Comparison of ENCODE assay signal across 21 cellular contexts in the genomic region with DNA sequence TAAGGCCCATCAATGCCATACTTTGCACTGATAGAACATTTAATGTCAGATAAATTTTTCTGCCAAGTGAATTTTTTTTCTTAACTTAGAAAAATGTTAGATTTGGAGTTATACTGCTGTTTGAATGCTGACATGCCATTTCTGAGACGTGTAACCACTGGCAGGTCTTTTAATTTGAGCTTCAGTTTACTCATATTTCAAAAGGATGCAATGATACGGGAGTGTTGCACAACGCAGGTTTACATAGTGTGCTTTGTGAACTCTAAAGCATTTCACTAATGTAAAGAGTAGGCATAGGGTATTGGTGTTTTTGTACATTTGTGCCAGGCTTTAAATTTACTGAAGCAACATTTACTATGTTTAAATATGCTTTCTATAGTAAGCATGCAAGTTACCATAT. TPM values are rescaled to one million over a fixed set of nuclear protein-coding genes. Genes with fewer than 3 reads are reported as not detected.
DNase-seq lines count a peak whose midpoint lies in the region; ATAC-seq and TF ChIP-seq lines count a peak whose summit lies in the region.
"Had no signal": no experiment of that assay in that cellular context is flagged by ENCODE, and none has a peak within 500 bp of the region (broad histone marks: within the 10 kb centered on the region; RNA-seq: fewer than 3 reads in every experiment).

No MANE protein-coding gene starts in this region.

- H3K9me3 ChIP-seq in DOHH2 (ENCODE audit: control insufficient read depth, insufficient read depth, low read length): no peaks in the 10 kb centered on the region
- peaks cover 1% of the 10 kb centered on the region; the same call in 1 of the 2 replicates for H3K9me3 ChIP-seq in Loucy (ENCODE audit: insufficient read depth, low read depth, low read length)
- H3K9me3 ChIP-seq in mammary epithelial cell (replicated peaks; ENCODE audit: insufficient read depth, low read length): no peaks in the 10 kb centered on the region
- no peaks in the 10 kb centered on the region for H3K9me3 ChIP-seq in parathyroid adenoma (ENCODE audit: control insufficient read depth, low read length)
- H3K9me3 ChIP-seq: vagina had no signal

- no peak overlapping the region for H3K27ac ChIP-seq in DOHH2 (ENCODE audit: low read depth, low read length)
- no peak overlapping the region for H3K27ac ChIP-seq in mammary epithelial cell (ENCODE audit: insufficient read depth, low read depth, low read length)
- H3K27ac ChIP-seq in parathyroid adenoma: peak overlapping the region; percentile 42
- no peak overlapping the region for H3K27ac ChIP-seq in coronary artery
- H3K27ac ChIP-seq: vagina had no signal

- ATAC-seq in GM21528 (IDR thresholded peaks at IDR 0.05; ENCODE audit: low FRiP score, unreplicated experiment): no peak
- ATAC-seq in GM19455 (IDR thresholded peaks at IDR 0.05; ENCODE audit: unreplicated experiment): no peak
- ATAC-seq: activated T-helper 17 cell treated with anti-CD3 and anti-CD28 coated beads, Interleukin-2, amount 50 U/mL, for 72 hours had no signal

- H3K36me3 ChIP-seq in DOHH2 (ENCODE audit: control insufficient read depth, low read length) (peaks cover 63% of the 10 kb centered on the region), Loucy (ENCODE audit: insufficient read depth, low read length) (peaks cover 14% of the 10 kb centered on the region; the same call in 1 of the 2 replicates), mammary epithelial cell (ENCODE audit: insufficient read depth, low read length) (peaks cover 12% of the 10 kb centered on the region), parathyroid adenoma (ENCODE audit: control insufficient read depth, insufficient read depth, low read length) (no peaks in the 10 kb centered on the region)

- intact Hi-C loops in mammary epithelial cell (cut with micrococcal nuclease): no loop called here

- TF ChIP-seq CTCF in DOHH2 (IDR thresholded peaks at IDR 0.05; ENCODE audit: low read depth, low read length, poor library complexity, severe bottlenecking): no peak
- TF ChIP-seq CTCF in Loucy (conservative IDR thresholded peaks at IDR 0.05; ENCODE audit: low read length): no peak
- no peak for TF ChIP-seq CTCF in mammary epithelial cell (conservative IDR thresholded peaks at IDR 0.05 in 1 of 2, IDR thresholded peaks at IDR 0.05 in 1 of 2; ENCODE audit: extremely low read depth in 1 of 2, insufficient read depth in 1 of 2, low read depth in 1 of 2, low read length in 2 of 2)
- no peak for TF ChIP-seq CTCF in parathyroid adenoma (IDR thresholded peaks at IDR 0.05)
- no peak for TF ChIP-seq CTCF in coronary artery (IDR thresholded peaks at IDR 0.05)

- no peak overlapping the region for H2AFZ ChIP-seq in Loucy (ENCODE audit: low read length)
- H2AFZ ChIP-seq in mammary epithelial cell (ENCODE audit: low read depth, low read length): no peak overlapping the region
- no peak overlapping the region for H2AFZ ChIP-seq in parathyroid adenoma

- CTCF ChIA-PET in mammary epithelial cell (lab: Charles Lee; ENCODE audit: low non-redundant PET): no interaction called here

- in situ Hi-C loops in mammary epithelial cell (cut with MboI; ENCODE audit: low sequenced_read_pairs in 2 of 2): no loop called here

- 45% methylated on average over 3 of the region's 3 CpGs for WGBS in mammary epithelial cell (ENCODE audit: low coverage, missing lambda C conversion rate)

- H3K9ac ChIP-seq in Loucy (ENCODE audit: low read depth, low read length, poor library complexity, severe bottlenecking) (peak overlapping the region; percentile 13), mammary epithelial cell (ENCODE audit: insufficient read depth, low read length) (no peak overlapping the region), parathyroid adenoma (no peak overlapping the region)

- H3K4me1 ChIP-seq in DOHH2 (ENCODE audit: control insufficient read depth, low read length) (peaks cover 72% of the 10 kb centered on the region), Loucy (ENCODE audit: insufficient read depth, low read length, poor library complexity, severe bottlenecking) (peaks cover 34% of the 10 kb centered on the region), mammary epithelial cell (ENCODE audit: insufficient read depth, low read length) (peaks cover 14% of the 10 kb centered on the region), parathyroid adenoma (peaks cover 15% of the 10 kb centered on the region)

- DNase-seq in mammary epithelial cell (peak; percentile 62), coronary artery (ENCODE audit: low spot score) (no peak), A172 (ENCODE audit: low spot score) (no peak)
- DNase-seq: activated CD4-positive, alpha-beta T cell treated with anti-CD3 and anti-CD28 coated beads, Interleukin-2, amount 10 ng/mL, durations not matched to agents 24 days and 14 days; activated naive CD8-positive, alpha-beta T cell treated with anti-CD3 and anti-CD28 coated beads for 36 hours; GDM1; HFFc6; kidney; NCI-H1417; NCI-H2171 treated with DMSO at 0.1 percent for 48 hours; NCI-H526 treated with DMSO at 0.1 percent for 48 hours; retina; SHP77 treated with DMSO at 0.1 percent for 48 hours; T-helper 1 cell had no signal

- dilution Hi-C loops in mammary epithelial cell (cut with HindIII; ENCODE audit: low sequenced_read_pairs): no loop called here

- H3F3A ChIP-seq in DOHH2 (ENCODE audit: control insufficient read depth, insufficient read depth): 0 out of 2 replicates have a peak, but pooled peaks cover 3% of the 10 kb centered on the region
- H3F3A ChIP-seq in Loucy (ENCODE audit: low read depth): no peaks in the 10 kb centered on the region

- BruUV-seq in mammary epithelial cell (replicated peaks; lab: Mats Ljungman, UMichigan): no TSS peak

- H3K4me2 ChIP-seq in DOHH2 (ENCODE audit: low read length) (peak overlapping the region; percentile 7), Loucy (ENCODE audit: low read depth, low read length, poor library complexity, severe bottlenecking) (peak overlapping the region; percentile 87), mammary epithelial cell (ENCODE audit: insufficient read depth, low read depth, low read length) (peak overlapping the region; percentile 5), parathyroid adenoma (ENCODE audit: low read length) (peak overlapping the region; percentile 7)

- no peak overlapping the region for H3K4me3 ChIP-seq in DOHH2 (ENCODE audit: low read length)
- peak overlapping the region; percentile 29 for H3K4me3 ChIP-seq in Loucy (ENCODE audit: low read length, poor library complexity, severe bottlenecking)
- no peak overlapping the region for H3K4me3 ChIP-seq in mammary epithelial cell (replicated peaks in 1 of 3; ENCODE audit: insufficient read depth in 1 of 3, low read depth in 2 of 3, low read length in 3 of 3)
- H3K4me3 ChIP-seq in parathyroid adenoma (ENCODE audit: low read depth, low read length): peak overlapping the region; percentile 30
- no peak overlapping the region for H3K4me3 ChIP-seq in coronary artery
- H3K4me3 ChIP-seq: vagina had no signal

- H3K79me2 ChIP-seq in DOHH2 (ENCODE audit: control insufficient read depth, low read length) (peaks cover 87% of the 10 kb centered on the region), Loucy (ENCODE audit: insufficient read depth, low read length) (peaks cover 59% of the 10 kb centered on the region), mammary epithelial cell (ENCODE audit: insufficient read depth, low read length) (peaks cover 90% of the 10 kb centered on the region), parathyroid adenoma (peaks cover 24% of the 10 kb centered on the region)

- H3K27me3 ChIP-seq in DOHH2 (ENCODE audit: control insufficient read depth, low read length): no peaks in the 10 kb centered on the region
- H3K27me3 ChIP-seq in Loucy (ENCODE audit: insufficient read depth, low read length, poor library complexity, severe bottlenecking): no peaks in the 10 kb centered on the region
- H3K27me3 ChIP-seq in mammary epithelial cell (ENCODE audit: insufficient read depth, low read length): no peaks in the 10 kb centered on the region
- no peaks in the 10 kb centered on the region for H3K27me3 ChIP-seq in parathyroid adenoma (ENCODE audit: control insufficient read depth, insufficient read depth, low read length)
- H3K27me3 ChIP-seq: vagina had no signal

- H3K9me2 ChIP-seq in DOHH2 (replicated peaks; ENCODE audit: control insufficient read depth, low read length): no peaks in the 10 kb centered on the region
- no peaks in the 10 kb centered on the region for H3K9me2 ChIP-seq in Loucy (replicated peaks; ENCODE audit: low read depth, low read length)

- H4K20me1 ChIP-seq in DOHH2 (ENCODE audit: control insufficient read depth, insufficient read depth, low read depth, low read length): peaks cover 5% of the 10 kb centered on the region
- peaks cover 40% of the 10 kb centered on the region for H4K20me1 ChIP-seq in Loucy (ENCODE audit: insufficient read depth, low read length, poor library complexity, severe bottlenecking)
- H4K20me1 ChIP-seq in mammary epithelial cell (ENCODE audit: insufficient read depth, low read length): no peaks in the 10 kb centered on the region

RNA-seq across cellular contexts. Expression of a gene that starts 4.2 kb away (rescaled TPM):
- 10 to 100 TPM; 24.0 to 32.4 TPM for total RNA-seq in mammary epithelial cell
- 7.0 TPM for polyA plus RNA-seq in mammary epithelial cell
- polyA minus RNA-seq in mammary epithelial cell: 6.4 TPM
- total RNA-seq in A172 (2014; rRNA removed; shearing (Covaris generic)): 13.3 and 15.0 TPM in 2 replicates

RNA-seq across cellular contexts. Expression of a gene that starts 51.4 kb away (rescaled TPM):
- total RNA-seq in mammary epithelial cell: 10 to 100 TPM in 1 of 2 donors, 1 to 10 TPM in 1; 5.1 to 10.3 TPM
- 3.4 TPM for polyA plus RNA-seq in mammary epithelial cell
- 7.0 TPM for polyA minus RNA-seq in mammary epithelial cell
- total RNA-seq in A172 (2014; rRNA removed; shearing (Covaris generic)): 5.0 and 5.5 TPM in 2 replicates

Comparison
In these comparisons a context has a peak if more than half of its experiments do, and no peak if none do; other contexts are left out.
1. H3K4me2 ChIP-seq: peak in every context shown above with its lines; median percentile 87 in Loucy; 7 in DOHH2; 7 in parathyroid adenoma; 5 in mammary epithelial cell.
2. H3K4me3 ChIP-seq: peak in Loucy (single experiment) and parathyroid adenoma (single experiment); none in DOHH2 (single experiment), mammary epithelial cell (0 of 3) and coronary artery (single experiment).